In genomic region chr3:15114466-15115358, GRCh38 we compare ENCODE assay signal across 24 cellular contexts.
"Had no signal": no experiment of that assay in that cellular context is flagged by ENCODE, and none has a peak within 500 bp of the region (broad histone marks: within the 10 kb centered on the region; RNA-seq: fewer than 3 reads in every experiment).

No MANE protein-coding gene starts in this region.

- DNase-seq: activated CD4-positive, alpha-beta T cell treated with anti-CD3 and anti-CD28 coated beads for 4 hours; activated CD4-positive, alpha-beta T cell treated with anti-CD3 and anti-CD28 coated beads, Interleukin-2, amount 50 U/mL, for 4 hours; activated naive CD4-positive, alpha-beta T cell treated with Interleukin-2 at 50 U/mL for 16 hours; activated T-cell treated with anti-CD3 and anti-CD28 coated beads for 4 hours; activated T-cell treated with anti-CD3 and anti-CD28 coated beads, Interleukin-2, amount 50 U/mL, for 72 hours; anterior cingulate cortex; cerebellar nuclear complex; colonic mucosa; dorsolateral prefrontal cortex; endodermal cell; foreskin fibroblast; heart left ventricle; hypothalamus; islet precursor cell; left ventricle myocardium inferior; nucleus accumbens; pancreas; stimulated activated naive CD4-positive, alpha-beta T cell; T-helper 1 cell; tibial artery had no signal

- FAIRE-seq: pancreas had no signal

- H3K27me3 ChIP-seq: colonic mucosa, pancreas had no signal

- H3K36me3 ChIP-seq: colonic mucosa, heart left ventricle, left ventricle myocardium inferior, pancreas, prostate gland, suprapubic skin, tibial artery had no signal

- H3K4me3 ChIP-seq: colonic mucosa, dorsolateral prefrontal cortex, heart left ventricle, left ventricle myocardium inferior, lung, pancreas, prostate gland, suprapubic skin, tibial artery had no signal

- H3K27ac ChIP-seq: colonic mucosa, dorsolateral prefrontal cortex, heart left ventricle, left ventricle myocardium inferior, pancreas, prostate gland, suprapubic skin, tibial artery had no signal

- H3K4me1 ChIP-seq: colonic mucosa, pancreas, prostate gland, suprapubic skin had no signal

- H3K9me3 ChIP-seq: colonic mucosa, heart left ventricle, pancreas, prostate gland, suprapubic skin, tibial artery had no signal

- ATAC-seq: activated T-cell treated with anti-CD3 and anti-CD28 coated beads, Interleukin-2, amount 50 U/mL, for 72 hours; esophagus mucosa; heart left ventricle; pancreas had no signal
